ENCODE assay signal across 12 cellular contexts in genomic region chr5:95619096-95619495, GRCh38. TPM values are rescaled to one million over a fixed set of nuclear protein-coding genes. Genes with fewer than 3 reads are reported as not detected.
DNase-seq lines count a peak whose midpoint lies in the region; ATAC-seq, FAIRE-seq and TF ChIP-seq lines count a peak whose summit lies in the region.
"Had no signal": no experiment of that assay in that cellular context is flagged by ENCODE, and none has a peak within 500 bp of the region (broad histone marks: within the 10 kb centered on the region; RNA-seq: fewer than 3 reads in every experiment).

No MANE protein-coding gene starts in this region.

- H3K27me3 ChIP-seq in endothelial cell of umbilical vein (ENCODE audit: control insufficient read depth in 2 of 2, insufficient read depth in 2 of 2, low read length in 2 of 2): no peaks in the 10 kb centered on the region

- dilution Hi-C loops in endothelial cell of umbilical vein (cut with MboI; ENCODE audit: extremely low pct_ligation_motif_present, low sequenced_read_pairs): no loop called here

- no peak for ATAC-seq in activated CD8-positive, alpha-beta T cell treated with anti-CD3 and anti-CD28 coated beads for 36 hours

- peak overlapping the region; percentile 69 for H2AFZ ChIP-seq in endothelial cell of umbilical vein (ENCODE audit: low read depth, low read length)

- H3K27me3 Mint-ChIP-seq in activated CD4-positive, alpha-beta T cell treated with anti-CD3 and anti-CD28 coated beads, Interleukin-2, amount 10 ng/mL, durations not matched to agents 7 days and 5 days: peaks cover 8% of the 10 kb centered on the region
- peaks cover 1% of the 10 kb centered on the region for H3K27me3 Mint-ChIP-seq in activated CD8-positive, alpha-beta T cell treated with anti-CD3 and anti-CD28 coated beads for 36 hours
- H3K27me3 Mint-ChIP-seq in Calu3 (ENCODE audit: unreplicated experiment): peaks cover 27% of the 10 kb centered on the region

- FAIRE-seq in endothelial cell of umbilical vein (lab: Jason Lieb, UNC): peak; percentile 76

- TF ChIP-seq POLR2A in endothelial cell of umbilical vein (IDR thresholded peaks at IDR 0.05; ENCODE audit: low read depth, low read length): peak; percentile 40

- TF ChIP-seq CTCF in activated CD8-positive, alpha-beta T cell treated with anti-CD3 and anti-CD28 coated beads for 36 hours (IDR thresholded peaks at IDR 0.05): no peak
- no peak for TF ChIP-seq CTCF in endothelial cell of umbilical vein (IDR thresholded peaks at IDR 0.05; ENCODE audit: extremely low read depth in 1 of 2, insufficient read depth in 1 of 2, low read depth in 1 of 2, low read length in 2 of 2)
- no peak for TF ChIP-seq CTCF in Calu3 (IDR thresholded peaks at IDR 0.05; ENCODE audit: unreplicated experiment)

- no peak for DNase-seq in activated CD4-positive, alpha-beta T cell treated with anti-CD3 and anti-CD28 coated beads, Interleukin-2, amount 10 ng/mL, durations not matched to agents 7 days and 5 days
- DNase-seq in activated CD4-positive, alpha-beta T cell treated with anti-CD3 and anti-CD28 coated beads for 1 hour: no peak
- DNase-seq in activated CD8-positive, alpha-beta T cell treated with anti-CD3 and anti-CD28 coated beads for 36 hours: no peak
- DNase-seq in endothelial cell of umbilical vein (ENCODE audit: low read depth, low spot score) (peak; percentile 45), pulmonary artery endothelial cell (ENCODE audit: low read depth, low spot score) (peak; percentile 46), NCI-H2029 treated with DMSO at 0.1 percent for 48 hours (lab: John Stamatoyannopoulos, UW) (no peak), Calu3 (no peak), NCI-H2029 (lab: John Stamatoyannopoulos, UW) (no peak)
- DNase-seq: ACHN; GDM1; NCI-H2081 treated with DMSO at 0.1 percent for 48 hours; stimulated activated CD4-positive, alpha-beta T cell treated with anti-CD3 and anti-CD28 coated beads, Interleukin-12 subunit alpha, Interleukin-12 subunit beta, amount 100 ng/mL, for 4 hours had no signal

- peak overlapping the region; percentile 44 for H3K27ac ChIP-seq in endothelial cell of umbilical vein (ENCODE audit: insufficient read depth, low read depth, low read length)

- no peaks in the 10 kb centered on the region for H3K79me2 ChIP-seq in endothelial cell of umbilical vein (ENCODE audit: control insufficient read depth, insufficient read depth, low read length)

- peak overlapping the region; percentile 78 for H3K4me3 Mint-ChIP-seq in activated CD4-positive, alpha-beta T cell treated with anti-CD3 and anti-CD28 coated beads, Interleukin-2, amount 10 ng/mL, durations not matched to agents 7 days and 5 days
- H3K4me3 Mint-ChIP-seq in activated CD8-positive, alpha-beta T cell treated with anti-CD3 and anti-CD28 coated beads for 36 hours: peak overlapping the region; percentile 78
- H3K4me3 Mint-ChIP-seq in Calu3 (ENCODE audit: low read depth, unreplicated experiment): no peak overlapping the region

- CTCF ChIA-PET in activated CD4-positive, alpha-beta T cell treated with anti-CD3 and anti-CD28 coated beads, Interleukin-2, amount 10 ng/mL, durations not matched to agents 7 days and 5 days (lab: Charles Lee): no interaction called here
- CTCF ChIA-PET in activated CD8-positive, alpha-beta T cell treated with anti-CD3 and anti-CD28 coated beads for 36 hours (lab: Charles Lee): interaction anchor here (1.0 to 1.4 kb wide), 2 partner anchors 12 to 16 kb away, joined by 3 to 4 read pairs; no protein-coding TSS in a partner anchor
- CTCF ChIA-PET in endothelial cell of umbilical vein (lab: Charles Lee): no interaction called here
- CTCF ChIA-PET in Calu3 (lab: Charles Lee): no interaction called here

- no peaks in the 10 kb centered on the region for H3K9me3 ChIP-seq in endothelial cell of umbilical vein (replicated peaks; ENCODE audit: control insufficient read depth, insufficient read depth, low read length)

- H3K27ac Mint-ChIP-seq in activated CD4-positive, alpha-beta T cell treated with anti-CD3 and anti-CD28 coated beads, Interleukin-2, amount 10 ng/mL, durations not matched to agents 7 days and 5 days: no peak overlapping the region
- H3K27ac Mint-ChIP-seq in activated CD8-positive, alpha-beta T cell treated with anti-CD3 and anti-CD28 coated beads for 36 hours: no peak overlapping the region
- no peak overlapping the region for H3K27ac Mint-ChIP-seq in Calu3 (ENCODE audit: unreplicated experiment)

- peak overlapping the region; percentile 12 for H3K9ac ChIP-seq in endothelial cell of umbilical vein (replicated peaks; ENCODE audit: extremely low read depth, insufficient read depth, low read length)

- H3K36me3 Mint-ChIP-seq in activated CD4-positive, alpha-beta T cell treated with anti-CD3 and anti-CD28 coated beads, Interleukin-2, amount 10 ng/mL, durations not matched to agents 7 days and 5 days (ENCODE audit: low read depth): peaks cover 21% of the 10 kb centered on the region
- H3K36me3 Mint-ChIP-seq in activated CD8-positive, alpha-beta T cell treated with anti-CD3 and anti-CD28 coated beads for 36 hours (ENCODE audit: low read depth): peaks cover 4% of the 10 kb centered on the region
- H3K36me3 Mint-ChIP-seq in Calu3 (ENCODE audit: insufficient read depth, unreplicated experiment): peaks cover 10% of the 10 kb centered on the region

- POLR2A ChIA-PET in activated CD4-positive, alpha-beta T cell treated with anti-CD3 and anti-CD28 coated beads, Interleukin-2, amount 10 ng/mL, durations not matched to agents 7 days and 5 days (lab: Charles Lee): no interaction called here
- POLR2A ChIA-PET in activated CD8-positive, alpha-beta T cell treated with anti-CD3 and anti-CD28 coated beads for 36 hours (lab: Charles Lee): interaction anchor here (0.5 kb wide), 1 partner anchor 28 kb away, joined by 3 read pairs; the partner anchor contains the start of gene RFESD
- POLR2A ChIA-PET in endothelial cell of umbilical vein (lab: Charles Lee): no interaction called here

- BruUV-seq in endothelial cell of umbilical vein (replicated peaks; lab: Mats Ljungman, UMichigan) (no TSS peak), Calu3 (replicated peaks; lab: Mats Ljungman, UMichigan) (no TSS peak)

- peaks cover 5% of the 10 kb centered on the region for H3K9me3 Mint-ChIP-seq in activated CD4-positive, alpha-beta T cell treated with anti-CD3 and anti-CD28 coated beads, Interleukin-2, amount 10 ng/mL, durations not matched to agents 7 days and 5 days
- H3K9me3 Mint-ChIP-seq in activated CD8-positive, alpha-beta T cell treated with anti-CD3 and anti-CD28 coated beads for 36 hours: no peaks in the 10 kb centered on the region
- H3K9me3 Mint-ChIP-seq in Calu3 (ENCODE audit: low read depth, unreplicated experiment): no peaks in the 10 kb centered on the region

- H3K36me3 ChIP-seq in endothelial cell of umbilical vein (ENCODE audit: control insufficient read depth in 2 of 2, extremely low read depth in 1 of 2, insufficient read depth in 2 of 2, low read length in 2 of 2): no peaks in the 10 kb centered on the region

- H3K4me1 ChIP-seq in endothelial cell of umbilical vein (ENCODE audit: control insufficient read depth, extremely low read depth, insufficient read depth, low read length): peaks cover 23% of the 10 kb centered on the region

- H3K4me3 ChIP-seq in endothelial cell of umbilical vein (replicated peaks in 1 of 3; ENCODE audit: insufficient read depth in 1 of 3, low read depth in 1 of 3, low read length in 3 of 3): peak overlapping the region in 1 of 3 experiments; percentile 53

- H3K9me1 ChIP-seq in endothelial cell of umbilical vein (replicated peaks; ENCODE audit: control insufficient read depth, extremely low read depth, insufficient read depth, low read length): no peaks in the 10 kb centered on the region

- H4K20me1 ChIP-seq in endothelial cell of umbilical vein (replicated peaks; ENCODE audit: control insufficient read depth, extremely low read depth, insufficient read depth, low read length): no peaks in the 10 kb centered on the region

- H3K4me2 ChIP-seq in endothelial cell of umbilical vein (ENCODE audit: insufficient read depth, low read length): peak overlapping the region; percentile 89

- peaks cover 46% of the 10 kb centered on the region for H3K4me1 Mint-ChIP-seq in activated CD4-positive, alpha-beta T cell treated with anti-CD3 and anti-CD28 coated beads, Interleukin-2, amount 10 ng/mL, durations not matched to agents 7 days and 5 days
- peaks cover 46% of the 10 kb centered on the region for H3K4me1 Mint-ChIP-seq in activated CD8-positive, alpha-beta T cell treated with anti-CD3 and anti-CD28 coated beads for 36 hours (ENCODE audit: low read depth)
- peaks cover 9% of the 10 kb centered on the region for H3K4me1 Mint-ChIP-seq in Calu3 (ENCODE audit: low read depth, unreplicated experiment)

- intact Hi-C loops in activated CD8-positive, alpha-beta T cell treated with anti-CD3 and anti-CD28 coated beads for 36 hours (cut with micrococcal nuclease): no loop called here
- intact Hi-C loops in endothelial cell of umbilical vein (cut with micrococcal nuclease) (no loop called here), Calu3 (cut with micrococcal nuclease; ENCODE audit: unreplicated experiment) (loop anchor here (2.0 kb wide), 1 partner anchor 62 kb away; no protein-coding TSS in a partner anchor)

RNA-seq across cellular contexts. Expression of gene GPR150, which starts 0.8 kb away (rescaled TPM):
- 1 to 10 TPM in 1 of 2 experiments, under 1 TPM in 1; 0.87 to 1.2 TPM for total RNA-seq in activated CD4-positive, alpha-beta T cell treated with anti-CD3 and anti-CD28 coated beads, Interleukin-2, amount 10 ng/mL, durations not matched to agents 7 days and 5 days
- under 1 TPM; 0.45 to 0.76 TPM for total RNA-seq in activated CD8-positive, alpha-beta T cell treated with anti-CD3 and anti-CD28 coated beads for 36 hours
- total RNA-seq in endothelial cell of umbilical vein (0.31 and 0.35 TPM in 2 replicates), pulmonary artery endothelial cell (0.20 and 0.32 TPM in 2 replicates), Calu3 (2022) (0.17 and 0.24 TPM in 2 replicates)
- polyA plus RNA-seq in endothelial cell of umbilical vein: 0.16 and 0.28 TPM in 2 replicates
- 0.09 and 0.10 TPM in 2 replicates for polyA plus RNA-seq in endothelial cell of umbilical vein (2011; cell fraction: cytosol; rRNA removed)
- polyA plus RNA-seq in endothelial cell of umbilical vein (2011; cell fraction: nucleus; rRNA removed): 0.13 TPM in 1 of 2 replicates, not detected in the other
- 0.17 and 0.57 TPM in 2 replicates for polyA plus RNA-seq in endothelial cell of umbilical vein (2012)
- 0.08 and 0.17 TPM in 2 replicates for polyA minus RNA-seq in endothelial cell of umbilical vein
- not detected for polyA minus RNA-seq in endothelial cell of umbilical vein (2011; cell fraction: cytosol; rRNA and poly(A)+ RNA removed)
- 0.19 and 0.24 TPM in 2 replicates for polyA minus RNA-seq in endothelial cell of umbilical vein (2011; cell fraction: nucleus; rRNA and poly(A)+ RNA removed)

RNA-seq across cellular contexts. Expression of gene RFESD, which starts 27.5 kb away (rescaled TPM):
- 1 to 10 TPM; 5.9 to 6.2 TPM for total RNA-seq in activated CD4-positive, alpha-beta T cell treated with anti-CD3 and anti-CD28 coated beads, Interleukin-2, amount 10 ng/mL, durations not matched to agents 7 days and 5 days
- total RNA-seq in activated CD8-positive, alpha-beta T cell treated with anti-CD3 and anti-CD28 coated beads for 36 hours: 1 to 10 TPM; 9.2 to 9.8 TPM
- total RNA-seq in endothelial cell of umbilical vein (1.1 and 2.0 TPM in 2 replicates), pulmonary artery endothelial cell (1.3 and 1.8 TPM in 2 replicates), Calu3 (2022) (1.8 and 2.9 TPM in 2 replicates)
- 0.57 and 0.88 TPM in 2 replicates for polyA plus RNA-seq in endothelial cell of umbilical vein
- polyA plus RNA-seq in endothelial cell of umbilical vein (2011; cell fraction: cytosol; rRNA removed): 0.92 and 0.96 TPM in 2 replicates
- 0.42 and 0.74 TPM in 2 replicates for polyA plus RNA-seq in endothelial cell of umbilical vein (2011; cell fraction: nucleus; rRNA removed)
- 2.2 and 3.4 TPM in 2 replicates for polyA plus RNA-seq in endothelial cell of umbilical vein (2012)
- 2.0 TPM in 1 of 2 replicates, not detected in the other for polyA minus RNA-seq in endothelial cell of umbilical vein
- 0.61 TPM for polyA minus RNA-seq in endothelial cell of umbilical vein (2011; cell fraction: cytosol; rRNA and poly(A)+ RNA removed)
- polyA minus RNA-seq in endothelial cell of umbilical vein (2011; cell fraction: nucleus; rRNA and poly(A)+ RNA removed): 0.43 and 1.3 TPM in 2 replicates

Comparison
In these comparisons a context has a peak if more than half of its experiments do, and no peak if none do; other contexts are left out.
1. DNase-seq: peak in endothelial cell of umbilical vein (single experiment) and pulmonary artery endothelial cell (single experiment); none in activated CD4-positive, alpha-beta T cell treated with anti-CD3 and anti-CD28 coated beads, Interleukin-2, amount 10 ng/mL, durations not matched to agents 7 days and 5 days (single experiment), activated CD4-positive, alpha-beta T cell treated with anti-CD3 and anti-CD28 coated beads for 1 hour (single experiment), activated CD8-positive, alpha-beta T cell treated with anti-CD3 and anti-CD28 coated beads for 36 hours (single experiment), NCI-H2029 treated with DMSO at 0.1 percent for 48 hours (single experiment), Calu3 (single experiment) and NCI-H2029 (single experiment).